27 cellular contexts compared by ENCODE assay signal in genomic region chr5:136242136-136242535, GRCh38. TPM values are rescaled to one million over a fixed set of nuclear protein-coding genes. Genes with fewer than 3 reads are reported as not detected.
DNase-seq lines count a peak whose midpoint lies in the region; ATAC-seq, FAIRE-seq and TF ChIP-seq lines count a peak whose summit lies in the region.
"Had no signal": no experiment of that assay in that cellular context is flagged by ENCODE, and none has a peak within 500 bp of the region (broad histone marks: within the 10 kb centered on the region; RNA-seq: fewer than 3 reads in every experiment).

No MANE protein-coding gene starts in this region.

- H3K4me1 Mint-ChIP-seq in activated naive CD4-positive, alpha-beta T cell treated with anti-CD3 and anti-CD28 coated beads, Interleukin-2, amount 10 ng/mL, durations not matched to agents 7 days and 5 days = no peaks in the 10 kb centered on the region
- H3K4me1 Mint-ChIP-seq: activated naive CD8-positive, alpha-beta T cell treated with anti-CD3 and anti-CD28 coated beads, Interleukin-2, amount 50 U/mL, for 24 hours; CD4-positive, CD25-positive, alpha-beta regulatory T cell had no signal

- TF ChIP-seq POLR2A in GM12892 (IDR thresholded peaks at IDR 0.05; ENCODE audit: low read depth, low read length) = no peak

- H3K4me3 Mint-ChIP-seq in activated naive CD4-positive, alpha-beta T cell treated with anti-CD3 and anti-CD28 coated beads, Interleukin-2, amount 10 ng/mL, durations not matched to agents 7 days and 5 days = no peak overlapping the region
- H3K4me3 Mint-ChIP-seq: activated naive CD8-positive, alpha-beta T cell treated with anti-CD3 and anti-CD28 coated beads, Interleukin-2, amount 50 U/mL, for 24 hours; activated T-helper 17 cell treated with anti-CD3 and anti-CD28 coated beads, Interleukin-2, amount 50 U/mL, for 72 hours; CD4-positive, CD25-positive, alpha-beta regulatory T cell; dendritic cell treated with granulocyte-macrophage colony-stimulating factor and Interleukin-4, amounts not matched to agents 40 ng/mL and 50 ng/mL, for 4 days; IgD-negative memory B cell had no signal

- intact Hi-C loops in left cardiac atrium (cut with DNase I) = loop anchor here (5.0 to 10.0 kb wide), 3 partner anchors 183 to 443 kb away; no protein-coding TSS in a partner anchor

- H3K36me3 Mint-ChIP-seq in activated naive CD4-positive, alpha-beta T cell treated with anti-CD3 and anti-CD28 coated beads, Interleukin-2, amount 10 ng/mL, durations not matched to agents 7 days and 5 days = no peaks in the 10 kb centered on the region
- H3K36me3 Mint-ChIP-seq: CD4-positive, CD25-positive, alpha-beta regulatory T cell; IgD-negative memory B cell had no signal

- H3K27me3 Mint-ChIP-seq in activated naive CD4-positive, alpha-beta T cell treated with anti-CD3 and anti-CD28 coated beads, Interleukin-2, amount 10 ng/mL, durations not matched to agents 7 days and 5 days = no peaks in the 10 kb centered on the region
- H3K27me3 Mint-ChIP-seq: IgD-negative memory B cell had no signal

- ATAC-seq in GM19324 (IDR thresholded peaks at IDR 0.05; ENCODE audit: low FRiP score, unreplicated experiment) (peak; percentile 60), HG02759 (IDR thresholded peaks at IDR 0.05; ENCODE audit: unreplicated experiment) (peak; percentile 44), HG03469 (IDR thresholded peaks at IDR 0.05; ENCODE audit: unreplicated experiment) (peak; percentile 15), left cardiac atrium (no peak)
- ATAC-seq: activated naive CD8-positive, alpha-beta T cell treated with anti-CD3 and anti-CD28 coated beads, Interleukin-2, amount 50 U/mL, for 24 hours had no signal

- DNase-seq in GM12892 (ENCODE audit: insufficient read length) (no peak), left cardiac atrium (no peak), GDM1 (lab: John Stamatoyannopoulos, UW) (no peak)
- no peak for DNase-seq in activated naive CD4-positive, alpha-beta T cell treated with anti-CD3 and anti-CD28 coated beads, Interleukin-2, amount 10 ng/mL, durations not matched to agents 7 days and 5 days
- DNase-seq in activated naive CD4-positive, alpha-beta T cell (lab: John Stamatoyannopoulos, UW) = no peak
- DNase-seq: activated CD4-positive, alpha-beta T cell treated with anti-CD3 and anti-CD28 coated beads for 48 hours; activated naive CD8-positive, alpha-beta T cell treated with anti-CD3 and anti-CD28 coated beads, Interleukin-2, amount 50 U/mL, for 24 hours; brain microvascular endothelial cell; CD4-positive, CD25-positive, alpha-beta regulatory T cell; GF-D8; NCI-H1930; NCI-H446; retina; SW 1271 had no signal

- CTCF ChIA-PET in activated naive CD4-positive, alpha-beta T cell treated with anti-CD3 and anti-CD28 coated beads, Interleukin-2, amount 10 ng/mL, durations not matched to agents 7 days and 5 days (lab: Charles Lee) = no interaction called here

- no peaks in the 10 kb centered on the region for H3K9me3 Mint-ChIP-seq in activated naive CD4-positive, alpha-beta T cell treated with anti-CD3 and anti-CD28 coated beads, Interleukin-2, amount 10 ng/mL, durations not matched to agents 7 days and 5 days
- H3K9me3 Mint-ChIP-seq: activated naive CD8-positive, alpha-beta T cell treated with anti-CD3 and anti-CD28 coated beads, Interleukin-2, amount 50 U/mL, for 24 hours; activated T-helper 17 cell treated with anti-CD3 and anti-CD28 coated beads, Interleukin-2, amount 50 U/mL, for 72 hours; dendritic cell treated with granulocyte-macrophage colony-stimulating factor and Interleukin-4, amounts not matched to agents 40 ng/mL and 50 ng/mL, for 4 days; IgD-negative memory B cell had no signal

- peak; percentile 21 for FAIRE-seq in GM12892 (lab: Jason Lieb, UNC)
- FAIRE-seq: endothelial cell of umbilical vein, GM12891, keratinocyte, urothelium cell line had no signal

- no peak overlapping the region for H3K27ac Mint-ChIP-seq in activated naive CD4-positive, alpha-beta T cell treated with anti-CD3 and anti-CD28 coated beads, Interleukin-2, amount 10 ng/mL, durations not matched to agents 7 days and 5 days
- H3K27ac Mint-ChIP-seq: activated naive CD8-positive, alpha-beta T cell treated with anti-CD3 and anti-CD28 coated beads, Interleukin-2, amount 50 U/mL, for 24 hours; activated T-helper 17 cell treated with anti-CD3 and anti-CD28 coated beads, Interleukin-2, amount 50 U/mL, for 72 hours; CD4-positive, CD25-positive, alpha-beta regulatory T cell; dendritic cell treated with granulocyte-macrophage colony-stimulating factor and Interleukin-4, amounts not matched to agents 40 ng/mL and 50 ng/mL, for 4 days; IgD-negative memory B cell had no signal

RNA-seq across cellular contexts. Expression of gene SMIM32, which starts 49.2 kb away (rescaled TPM):
- polyA plus RNA-seq in GM12892 (2012; ENCODE audit: missing spikeins) = not detected
- total RNA-seq in left cardiac atrium = not detected
- total RNA-seq: activated T-helper 17 cell treated with anti-CD3 and anti-CD28 coated beads, Interleukin-2, amount 50 U/mL, for 72 hours; CD4-positive, CD25-positive, alpha-beta regulatory T cell; endothelial cell of umbilical vein; fibroblast of villous mesenchyme; omental fat pad; subcutaneous adipose tissue had no signal
- polyA plus RNA-seq: CD4-positive, CD25-positive, alpha-beta regulatory T cell; endothelial cell of umbilical vein; IgD-negative memory B cell; keratinocyte had no signal

Comparison
In these comparisons a context has a peak if more than half of its experiments do, and no peak if none do; other contexts are left out.
1. ATAC-seq: peak in GM19324 (single experiment), HG02759 (single experiment) and HG03469 (single experiment); none in left cardiac atrium (0 of 2).